Comparison of ENCODE assay signal across 11 cellular contexts in genomic region chr6:63533026-63533425, GRCh38.
"Had no signal": no experiment of that assay in that cellular context is flagged by ENCODE, and none has a peak within 500 bp of the region (broad histone marks: within the 10 kb centered on the region; RNA-seq: fewer than 3 reads in every experiment).

No MANE protein-coding gene starts in this region.

- H3K4me2 ChIP-seq: GM23338 had no signal

- ATAC-seq: GM23338, HCT116 had no signal

- FAIRE-seq: H1, H54 had no signal

- H3K36me3 ChIP-seq: HAP-1 had no signal

- DNase-seq: GM23248, GOT3, H7, H9, HCEC 1CT, HFFc6 had no signal

- H3K4me1 ChIP-seq: HAP-1 had no signal

- H3K9ac ChIP-seq: GM23248 had no signal

- H3K9me3 ChIP-seq: HAP-1 had no signal

- H3K27ac ChIP-seq: GM23248 had no signal

- H2AFZ ChIP-seq: GM23248, GM23338 had no signal

- H3K4me3 ChIP-seq: GM23248, GM23338, HAP-1 had no signal
